8 cellular contexts compared by ENCODE assay signal in the genomic region with DNA sequence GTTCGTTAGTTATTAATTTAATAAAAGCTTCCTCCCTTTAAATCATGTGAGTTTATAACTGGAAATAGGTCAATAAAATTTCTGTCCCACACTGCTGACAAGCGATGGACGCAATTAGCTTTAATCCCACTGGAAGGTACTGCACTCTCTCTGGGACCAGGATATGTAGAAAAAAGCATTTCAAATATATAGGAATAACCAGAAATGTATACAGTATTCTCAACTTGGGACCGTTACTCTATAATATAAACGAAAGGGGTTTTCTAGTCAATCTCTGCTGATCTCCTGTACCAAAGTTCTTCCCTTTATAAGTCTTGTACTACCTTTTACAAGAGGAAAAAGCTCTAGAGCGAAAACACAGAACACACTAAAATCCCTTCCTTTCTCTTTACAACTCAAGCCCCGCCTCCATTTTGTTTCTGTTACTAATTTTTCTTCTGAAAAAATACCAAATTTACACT. TPM values are rescaled to one million over a fixed set of nuclear protein-coding genes. Genes with fewer than 3 reads are reported as not detected.
DNase-seq lines count a peak whose midpoint lies in the region; ATAC-seq and TF ChIP-seq lines count a peak whose summit lies in the region.

No MANE protein-coding gene starts in this region.

- ATAC-seq in HG02623 (IDR thresholded peaks at IDR 0.05; ENCODE audit: unreplicated experiment), result no peak
- ATAC-seq in effector memory CD8-positive, alpha-beta T cell (replicated peaks), result no peak

- no peaks in the 10 kb centered on the region for H3K36me3 ChIP-seq in ectodermal cell (ENCODE audit: control insufficient read depth, insufficient read depth, low read length)
- no peaks in the 10 kb centered on the region for H3K36me3 ChIP-seq in neuron (ENCODE audit: insufficient read depth, low read length)

- H3K27me3 ChIP-seq in ectodermal cell (ENCODE audit: control insufficient read depth, insufficient read depth, low read length, poor library complexity, severe bottlenecking), result no peaks in the 10 kb centered on the region
- no peaks in the 10 kb centered on the region for H3K27me3 ChIP-seq in neuron (ENCODE audit: insufficient read depth, low read length)

- H3K9me3 ChIP-seq in ectodermal cell (ENCODE audit: control insufficient read depth, low read length) (no peaks in the 10 kb centered on the region), neuron (ENCODE audit: low read length) (no peaks in the 10 kb centered on the region)

- no peak for TF ChIP-seq CTCF in GM12864 (IDR thresholded peaks at IDR 0.05; ENCODE audit: low read depth, low read length, missing control alignments)

- 50 to 56% methylated on average over 6 to 7 of the region's 7 CpGs for WGBS in ectodermal cell, 2 experiments

- no peaks in the 10 kb centered on the region for H3K36me3 Mint-ChIP-seq in effector memory CD8-positive, alpha-beta T cell (ENCODE audit: insufficient read depth)

- peaks cover 11 to 20% of the 10 kb centered on the region in 2 donors for H3K4me1 Mint-ChIP-seq in effector memory CD8-positive, alpha-beta T cell (ENCODE audit: low read depth in 2 of 2)

- H2AFZ ChIP-seq in neuron (ENCODE audit: low read depth, low read length), result no peak overlapping the region

- H3K27me3 Mint-ChIP-seq in effector memory CD8-positive, alpha-beta T cell, result no peaks in the 10 kb centered on the region

- no peak overlapping the region for H3K4me3 Mint-ChIP-seq in effector memory CD8-positive, alpha-beta T cell

- peaks cover 14% of the 10 kb centered on the region for H3K4me1 ChIP-seq in ectodermal cell (ENCODE audit: control insufficient read depth, insufficient read depth, low read length)
- peaks cover 30% of the 10 kb centered on the region for H3K4me1 ChIP-seq in neuron (ENCODE audit: insufficient read depth, low read length)

- DNase-seq in GM12864 (ENCODE audit: low read depth) (no peak), NCI-H69 (lab: John Stamatoyannopoulos, UW) (peak; percentile 25), SKM-1 (lab: John Stamatoyannopoulos, UW; ENCODE audit: unreplicated experiment) (no peak)
- no peak for DNase-seq in activated naive CD4-positive, alpha-beta T cell treated with Interleukin-2 at 50 U/mL for 16 hours
- no peak for DNase-seq in effector memory CD8-positive, alpha-beta T cell

- H3K4me3 ChIP-seq in GM12864 (ENCODE audit: low read depth, low read length), result peak overlapping the region; percentile 92
- peak overlapping the region; percentile 91 for H3K4me3 ChIP-seq in ectodermal cell (ENCODE audit: insufficient read depth, low read depth, low read length)
- peak overlapping the region; percentile 53 for H3K4me3 ChIP-seq in neuron (ENCODE audit: low read length)

- no peak overlapping the region for H3K27ac Mint-ChIP-seq in effector memory CD8-positive, alpha-beta T cell

- no peak overlapping the region for H3K27ac ChIP-seq in ectodermal cell (ENCODE audit: insufficient read depth, low read depth, low read length, poor library complexity, severe bottlenecking)

- H3K9me3 Mint-ChIP-seq in effector memory CD8-positive, alpha-beta T cell, result no peaks in the 10 kb centered on the region

RNA-seq across cellular contexts. Expression of a gene that starts 1.8 kb away (rescaled TPM):
- 26.0 TPM for polyA plus RNA-seq in ectodermal cell (2013, experiment 1 of 4)
- 27.8 TPM for polyA plus RNA-seq in ectodermal cell (2013, experiment 2 of 4)
- 22.3 TPM for polyA plus RNA-seq in ectodermal cell (2013, experiment 3 of 4)
- 26.2 TPM for polyA plus RNA-seq in ectodermal cell (2013, experiment 4 of 4)
